Comparison of ENCODE assay signal across 10 cellular contexts in genomic region chr21:44083631-44084291, GRCh38. TPM values are rescaled to one million over a fixed set of nuclear protein-coding genes. Genes with fewer than 3 reads are reported as not detected.
DNase-seq lines count a peak whose midpoint lies in the region; ATAC-seq and TF ChIP-seq lines count a peak whose summit lies in the region.
"Had no signal": no experiment of that assay in that cellular context is flagged by ENCODE, and none has a peak within 500 bp of the region (broad histone marks: within the 10 kb centered on the region; RNA-seq: fewer than 3 reads in every experiment).

No MANE protein-coding gene starts in this region.

- H3K36me3 ChIP-seq in mucosa of stomach (ENCODE audit: control insufficient read depth, insufficient read depth, low read length) = peaks cover 6% of the 10 kb centered on the region
- 0 out of 2 replicates have a peak, but pooled peaks cover 14% of the 10 kb centered on the region for H3K36me3 ChIP-seq in GM23338 (ENCODE audit: insufficient read depth)

- H4K20me1 ChIP-seq in GM23338 (replicated peaks; ENCODE audit: insufficient read depth) = peaks cover 14% of the 10 kb centered on the region

- peak; percentile 67 for DNase-seq in activated CD4-positive, alpha-beta T cell treated with anti-CD3 and anti-CD28 coated beads, Interleukin-2, amount 50 U/mL, for 1 hour
- peak; percentile 19 for DNase-seq in activated naive CD8-positive, alpha-beta T cell treated with anti-CD3 and anti-CD28 coated beads, Interleukin-2, amount 50 U/mL, for 16 hours (ENCODE audit: low read depth, low spot score)
- DNase-seq in A172 (ENCODE audit: low spot score) = no peak
- no peak for DNase-seq in cerebellum (ENCODE audit: low spot score)
- no peak for DNase-seq in RKO (ENCODE audit: low spot score)
- DNase-seq in GM23338 (ENCODE audit: low spot score) = no peak
- DNase-seq: NCI-H2107 had no signal

- TF ChIP-seq CTCF in GM23338 (conservative IDR thresholded peaks at IDR 0.05; ENCODE audit: low read depth in 2 of 2) = no peak

- no peak for ATAC-seq in GM23338

- H3K27me3 Mint-ChIP-seq in GM23338 (ENCODE audit: insufficient read depth, low read depth, poor library complexity) = peaks cover 3% of the 10 kb centered on the region

- H3K9me3 ChIP-seq in mucosa of stomach (ENCODE audit: control insufficient read depth, low read length) = no peaks in the 10 kb centered on the region

- H3K4me3 ChIP-seq in mucosa of stomach (ENCODE audit: low read length) (no peak overlapping the region), GM23338 (no peak overlapping the region)

- no peaks in the 10 kb centered on the region for H3K9me2 ChIP-seq in GM23338 (ENCODE audit: insufficient read depth)

- H3K27me3 ChIP-seq in mucosa of stomach (ENCODE audit: control insufficient read depth, insufficient read depth, low read length) (no peaks in the 10 kb centered on the region), GM23338 (ENCODE audit: insufficient read depth) (no peaks in the 10 kb centered on the region)

- peaks cover 24% of the 10 kb centered on the region for H3K4me1 ChIP-seq in mucosa of stomach (ENCODE audit: control insufficient read depth, insufficient read depth, low read length)
- no peaks in the 10 kb centered on the region for H3K4me1 ChIP-seq in GM23338 (ENCODE audit: insufficient read depth)

- H3K27ac Mint-ChIP-seq in GM23338 = no peak overlapping the region

- no peaks in the 10 kb centered on the region for H3K9me3 Mint-ChIP-seq in GM23338

- no peaks in the 10 kb centered on the region; the same call in 1 of the 2 replicates for H3K79me2 ChIP-seq in GM23338 (replicated peaks; ENCODE audit: insufficient read depth)

- no peak overlapping the region for H2AFZ ChIP-seq in GM23338

- H3K4me2 ChIP-seq in GM23338 = no peak overlapping the region

- H3K4me3 Mint-ChIP-seq in GM23338 = no peak overlapping the region

- H3K4me1 Mint-ChIP-seq in GM23338 = peaks cover 2% of the 10 kb centered on the region; the same call in 1 of the 3 replicates

- H3K36me3 Mint-ChIP-seq in GM23338 (ENCODE audit: low read depth) = peaks cover 61% of the 10 kb centered on the region

- no peaks in the 10 kb centered on the region for H3F3A ChIP-seq in GM23338 (replicated peaks; ENCODE audit: low read depth)

- peak overlapping the region; percentile 100 for H3K27ac ChIP-seq in temporal lobe (ENCODE audit: low read depth, low read length)
- H3K27ac ChIP-seq in GM23338 (ENCODE audit: low read depth) = no peak overlapping the region
- H3K27ac ChIP-seq: VCaP had no signal

- H3K9ac ChIP-seq in mucosa of stomach (ENCODE audit: low read length) = peak overlapping the region; percentile 30

TF ChIP-seq in GM23338, 12 proteins besides CTCF, POLR2A, EP300 and RAD21 (continues in another document):
- TF ChIP-seq CREB1 (CRISPR knock-in tag; IDR thresholded peaks at IDR 0.05; ENCODE audit: low read depth) = no peak
- no peak for TF ChIP-seq EZH2 (IDR thresholded peaks at IDR 0.05; ENCODE audit: low read depth, unreplicated experiment)
- no peak for TF ChIP-seq POLR2AphosphoS5 (IDR thresholded peaks at IDR 0.05; ENCODE audit: low read depth)
- TF ChIP-seq ZNF331 (CRISPR knock-in tag; IDR thresholded peaks at IDR 0.05; ENCODE audit: low read depth) = no peak
- no peak for TF ChIP-seq ZNF462 (CRISPR knock-in tag; IDR thresholded peaks at IDR 0.05)
- no peak for TF ChIP-seq ETS1 (IDR thresholded peaks at IDR 0.05)
- TF ChIP-seq EZH2phosphoT487 (IDR thresholded peaks at IDR 0.05; ENCODE audit: unreplicated experiment) = no peak

RNA-seq across cellular contexts. Expression of gene PWP2, which starts 23.4 kb away (rescaled TPM):
- total RNA-seq in temporal lobe (9.6 TPM), cerebellum (11.7 TPM)
- 44.4 and 56.9 TPM in 2 replicates for total RNA-seq in A172 (2014; rRNA removed; shearing (Covaris generic))
- total RNA-seq in GM23338 (2014; rRNA removed; shearing (Covaris generic)) = 59.2 and 64.9 TPM in 2 replicates
- 17.6 and 18.2 TPM in 2 replicates for polyA plus RNA-seq in GM23338 (2016; fragmentation: Nextera tagmentation; extraction: Ambion mirVana)

RNA-seq across cellular contexts. Expression of gene GATD3, which starts 49.7 kb away (rescaled TPM):
- total RNA-seq in temporal lobe (20.7 TPM), cerebellum (25.3 TPM)
- 58.8 and 66.8 TPM in 2 replicates for total RNA-seq in A172 (2014; rRNA removed; shearing (Covaris generic))
- total RNA-seq in GM23338 (2014; rRNA removed; shearing (Covaris generic)) = 43.4 and 58.4 TPM in 2 replicates
- 37.5 and 44.1 TPM in 2 replicates for polyA plus RNA-seq in GM23338 (2016; fragmentation: Nextera tagmentation; extraction: Ambion mirVana)

Comparison
In these comparisons a context has a peak if more than half of its experiments do, and no peak if none do; other contexts are left out.
1. DNase-seq: peak in activated CD4-positive, alpha-beta T cell treated with anti-CD3 and anti-CD28 coated beads, Interleukin-2, amount 50 U/mL, for 1 hour (single experiment) and activated naive CD8-positive, alpha-beta T cell treated with anti-CD3 and anti-CD28 coated beads, Interleukin-2, amount 50 U/mL, for 16 hours (single experiment); none in A172 (single experiment), cerebellum (single experiment), RKO (single experiment) and GM23338 (single experiment).